Comparison of ENCODE assay signal across 15 cellular contexts in genomic region chr6:158206740-158207451, GRCh38. TPM values are rescaled to one million over a fixed set of nuclear protein-coding genes. Genes with fewer than 3 reads are reported as not detected.
A peak's percentile ranks its signal among the peaks of the same experiment; 100 is the strongest.
DNase-seq lines count a peak whose midpoint lies in the region; ATAC-seq and TF ChIP-seq lines count a peak whose summit lies in the region.
"Had no signal": no experiment of that assay in that cellular context is flagged by ENCODE, and none has a peak within 500 bp of the region (broad histone marks: within the 10 kb centered on the region; RNA-seq: fewer than 3 reads in every experiment).

No MANE protein-coding gene starts in this region.

- no peaks in the 10 kb centered on the region for H4K20me1 ChIP-seq in osteoblast (ENCODE audit: insufficient read depth, low read length)

- H3K79me2 ChIP-seq in osteoblast (ENCODE audit: insufficient read depth, low read length): no peaks in the 10 kb centered on the region

- H3K9me3 Mint-ChIP-seq in activated CD4-positive, alpha-beta T cell treated with anti-CD3 and anti-CD28 coated beads, Interleukin-2, amount 10 ng/mL, durations not matched to agents 7 days and 5 days: no peaks in the 10 kb centered on the region
- H3K9me3 Mint-ChIP-seq in activated T-helper 1 cell treated with anti-CD3 and anti-CD28 coated beads, Interleukin-12 subunit alpha, Interleukin-12 subunit beta, Interleukin-2, Interleukin-4 antibody, amounts not matched to agents 30 ng/mL and 10 ng/mL and 1 ng/mL, durations not matched to agents 14 hours and 24 hours and 36 hours: no peaks in the 10 kb centered on the region
- H3K9me3 Mint-ChIP-seq: memory B cell had no signal

- intact Hi-C loops in activated T-helper 1 cell treated with anti-CD3 and anti-CD28 coated beads, Interleukin-12 subunit alpha, Interleukin-12 subunit beta, Interleukin-2, Interleukin-4 antibody, amounts not matched to agents 30 ng/mL and 10 ng/mL and 1 ng/mL, durations not matched to agents 14 hours and 24 hours and 36 hours (cut with micrococcal nuclease): loop anchor here (1.0 to 5.0 kb wide), 8 partner anchors 21 to 612 kb away; partner anchors contain the start of genes DYNLT1, EZR, GTF2H5 and SERAC1
- intact Hi-C loops in vagina (cut with DNase I): no loop called here

- peak overlapping the region; percentile 67 for H3K4me2 ChIP-seq in osteoblast (ENCODE audit: insufficient read depth, low read length)

- no peak for DNase-seq in activated CD4-positive, alpha-beta T cell treated with anti-CD3 and anti-CD28 coated beads, Interleukin-2, amount 10 ng/mL, durations not matched to agents 7 days and 5 days
- DNase-seq in activated CD4-positive, alpha-beta T cell treated with anti-CD3 and anti-CD28 coated beads, Interleukin-2, amount 50 U/mL, for 1 hour: no peak
- DNase-seq in activated T-helper 1 cell treated with anti-CD3 and anti-CD28 coated beads, Interleukin-12 subunit alpha, Interleukin-12 subunit beta, Interleukin-2, Interleukin-4 antibody, amounts not matched to agents 30 ng/mL and 10 ng/mL and 1 ng/mL, durations not matched to agents 14 hours and 24 hours and 36 hours (ENCODE audit: low spot score): no peak
- DNase-seq in osteoblast (ENCODE audit: insufficient read length, low spot score, missing footprints): peak; percentile 78
- DNase-seq in vagina (ENCODE audit: extremely low spot score in 2 of 2): no peak
- no peak for DNase-seq in NCI-H69 (lab: John Stamatoyannopoulos, UW)
- no peak for DNase-seq in MG63
- DNase-seq: ACHN, NCI-H1048, NCI-H446, psoas muscle, SHP77 treated with DMSO at 0.1 percent for 48 hours had no signal

- peak overlapping the region; percentile 46 for H3K4me3 Mint-ChIP-seq in activated CD4-positive, alpha-beta T cell treated with anti-CD3 and anti-CD28 coated beads, Interleukin-2, amount 10 ng/mL, durations not matched to agents 7 days and 5 days
- peak overlapping the region; percentile 56 for H3K4me3 Mint-ChIP-seq in activated T-helper 1 cell treated with anti-CD3 and anti-CD28 coated beads, Interleukin-12 subunit alpha, Interleukin-12 subunit beta, Interleukin-2, Interleukin-4 antibody, amounts not matched to agents 30 ng/mL and 10 ng/mL and 1 ng/mL, durations not matched to agents 14 hours and 24 hours and 36 hours
- H3K4me3 Mint-ChIP-seq: memory B cell had no signal

- no peaks in the 10 kb centered on the region for H3K36me3 ChIP-seq in osteoblast (ENCODE audit: insufficient read depth, low read length)
- H3K36me3 ChIP-seq in vagina: no peaks in the 10 kb centered on the region
- no peaks in the 10 kb centered on the region for H3K36me3 ChIP-seq in MG63
- H3K36me3 ChIP-seq: suprapubic skin had no signal

- no peaks in the 10 kb centered on the region for H3K27me3 Mint-ChIP-seq in activated CD4-positive, alpha-beta T cell treated with anti-CD3 and anti-CD28 coated beads, Interleukin-2, amount 10 ng/mL, durations not matched to agents 7 days and 5 days
- H3K27me3 Mint-ChIP-seq in activated T-helper 1 cell treated with anti-CD3 and anti-CD28 coated beads, Interleukin-12 subunit alpha, Interleukin-12 subunit beta, Interleukin-2, Interleukin-4 antibody, amounts not matched to agents 30 ng/mL and 10 ng/mL and 1 ng/mL, durations not matched to agents 14 hours and 24 hours and 36 hours (ENCODE audit: insufficient read depth): no peaks in the 10 kb centered on the region

- POLR2A ChIA-PET in activated CD4-positive, alpha-beta T cell treated with anti-CD3 and anti-CD28 coated beads, Interleukin-2, amount 10 ng/mL, durations not matched to agents 7 days and 5 days (lab: Charles Lee): no interaction called here

- H2AFZ ChIP-seq in osteoblast (ENCODE audit: low read length): peak overlapping the region; percentile 85

- H3K36me3 Mint-ChIP-seq in activated CD4-positive, alpha-beta T cell treated with anti-CD3 and anti-CD28 coated beads, Interleukin-2, amount 10 ng/mL, durations not matched to agents 7 days and 5 days (ENCODE audit: low read depth): peaks cover 4% of the 10 kb centered on the region
- H3K36me3 Mint-ChIP-seq in activated T-helper 1 cell treated with anti-CD3 and anti-CD28 coated beads, Interleukin-12 subunit alpha, Interleukin-12 subunit beta, Interleukin-2, Interleukin-4 antibody, amounts not matched to agents 30 ng/mL and 10 ng/mL and 1 ng/mL, durations not matched to agents 14 hours and 24 hours and 36 hours (ENCODE audit: low read depth): peaks cover 6% of the 10 kb centered on the region
- H3K36me3 Mint-ChIP-seq: memory B cell had no signal

- H3K27ac ChIP-seq in osteoblast (ENCODE audit: low read depth, low read length) (peak overlapping the region; percentile 85), vagina (no peak overlapping the region)
- H3K27ac ChIP-seq: psoas muscle, suprapubic skin had no signal

- no peaks in the 10 kb centered on the region for H3K9me3 ChIP-seq in osteoblast (ENCODE audit: low read depth, low read length)
- no peaks in the 10 kb centered on the region for H3K9me3 ChIP-seq in vagina
- H3K9me3 ChIP-seq in MG63: no peaks in the 10 kb centered on the region
- H3K9me3 ChIP-seq: psoas muscle, suprapubic skin had no signal

- CTCF ChIA-PET in activated CD4-positive, alpha-beta T cell treated with anti-CD3 and anti-CD28 coated beads, Interleukin-2, amount 10 ng/mL, durations not matched to agents 7 days and 5 days (lab: Charles Lee): interaction anchor here (0.7 to 1.3 kb wide), 5 partner anchors 10 to 766 kb away, joined by 3 to 5 read pairs (median 3); no protein-coding TSS in a partner anchor

- peak; percentile 43 for ATAC-seq in HG02840 (IDR thresholded peaks at IDR 0.05; ENCODE audit: low FRiP score, unreplicated experiment)
- ATAC-seq: psoas muscle had no signal

- H3K4me1 ChIP-seq in osteoblast (ENCODE audit: insufficient read depth, low read length) (peaks cover 25% of the 10 kb centered on the region), vagina (no peaks in the 10 kb centered on the region)
- H3K4me1 ChIP-seq: psoas muscle, suprapubic skin had no signal

- H3K4me1 Mint-ChIP-seq in activated CD4-positive, alpha-beta T cell treated with anti-CD3 and anti-CD28 coated beads, Interleukin-2, amount 10 ng/mL, durations not matched to agents 7 days and 5 days: peaks cover 49% of the 10 kb centered on the region
- peaks cover 62% of the 10 kb centered on the region for H3K4me1 Mint-ChIP-seq in activated T-helper 1 cell treated with anti-CD3 and anti-CD28 coated beads, Interleukin-12 subunit alpha, Interleukin-12 subunit beta, Interleukin-2, Interleukin-4 antibody, amounts not matched to agents 30 ng/mL and 10 ng/mL and 1 ng/mL, durations not matched to agents 14 hours and 24 hours and 36 hours (ENCODE audit: low read depth)

- no peaks in the 10 kb centered on the region for H3K27me3 ChIP-seq in osteoblast (ENCODE audit: insufficient read depth, low read length)
- H3K27me3 ChIP-seq in vagina: no peaks in the 10 kb centered on the region
- no peaks in the 10 kb centered on the region for H3K27me3 ChIP-seq in MG63
- H3K27me3 ChIP-seq: suprapubic skin had no signal

- TF ChIP-seq CTCF in osteoblast (IDR thresholded peaks at IDR 0.05; ENCODE audit: extremely low read depth, low read depth, low read length) (no peak), vagina (IDR thresholded peaks at IDR 0.05) (no peak)

- no peak for TF ChIP-seq POLR2A in vagina (IDR thresholded peaks at IDR 0.05)

- peak overlapping the region; percentile 91 for H3K27ac Mint-ChIP-seq in activated CD4-positive, alpha-beta T cell treated with anti-CD3 and anti-CD28 coated beads, Interleukin-2, amount 10 ng/mL, durations not matched to agents 7 days and 5 days
- peak overlapping the region; percentile 96 for H3K27ac Mint-ChIP-seq in activated T-helper 1 cell treated with anti-CD3 and anti-CD28 coated beads, Interleukin-12 subunit alpha, Interleukin-12 subunit beta, Interleukin-2, Interleukin-4 antibody, amounts not matched to agents 30 ng/mL and 10 ng/mL and 1 ng/mL, durations not matched to agents 14 hours and 24 hours and 36 hours
- H3K27ac Mint-ChIP-seq: memory B cell had no signal

- H3K4me3 ChIP-seq in osteoblast (ENCODE audit: insufficient read depth, low read length) (peak overlapping the region; percentile 44), vagina (no peak overlapping the region), MG63 (no peak overlapping the region)
- H3K4me3 ChIP-seq: psoas muscle, suprapubic skin had no signal

RNA-seq across cellular contexts. Expression of gene GTF2H5, which starts 38.7 kb away (rescaled TPM):
- 10 to 100 TPM; 20.2 to 20.3 TPM for total RNA-seq in activated CD4-positive, alpha-beta T cell treated with anti-CD3 and anti-CD28 coated beads, Interleukin-2, amount 10 ng/mL, durations not matched to agents 7 days and 5 days
- total RNA-seq in activated T-helper 1 cell treated with anti-CD3 and anti-CD28 coated beads, Interleukin-12 subunit alpha, Interleukin-12 subunit beta, Interleukin-2, Interleukin-4 antibody, amounts not matched to agents 30 ng/mL and 10 ng/mL and 1 ng/mL, durations not matched to agents 14 hours and 24 hours and 36 hours: 30.1 and 30.4 TPM in 2 replicates
- total RNA-seq in osteoblast: 6.2 and 7.2 TPM in 2 replicates
- total RNA-seq in vagina: 2.5 TPM
- total RNA-seq in MG63 (2014; rRNA removed; shearing (Covaris generic); ENCODE audit: low replicate concordance): 13.8 and 21.6 TPM in 2 replicates

RNA-seq across cellular contexts. Expression of gene SERAC1, which starts 38.8 kb away (rescaled TPM):
- total RNA-seq in activated CD4-positive, alpha-beta T cell treated with anti-CD3 and anti-CD28 coated beads, Interleukin-2, amount 10 ng/mL, durations not matched to agents 7 days and 5 days: 1 to 10 TPM; 4.5 TPM
- 8.0 and 8.3 TPM in 2 replicates for total RNA-seq in activated T-helper 1 cell treated with anti-CD3 and anti-CD28 coated beads, Interleukin-12 subunit alpha, Interleukin-12 subunit beta, Interleukin-2, Interleukin-4 antibody, amounts not matched to agents 30 ng/mL and 10 ng/mL and 1 ng/mL, durations not matched to agents 14 hours and 24 hours and 36 hours
- total RNA-seq in osteoblast (33.7 and 35.1 TPM in 2 replicates), vagina (10.1 TPM)
- 5.7 and 10.4 TPM in 2 replicates for total RNA-seq in MG63 (2014; rRNA removed; shearing (Covaris generic); ENCODE audit: low replicate concordance)
